ENCODE assay signal across 8 cellular contexts in genomic region chr17:38705803-38706624, GRCh38. TPM values are rescaled to one million over a fixed set of nuclear protein-coding genes. Genes with fewer than 3 reads are reported as not detected.
DNase-seq lines count a peak whose midpoint lies in the region; ATAC-seq and TF ChIP-seq lines count a peak whose summit lies in the region.

No MANE protein-coding gene starts in this region.

- peaks cover 10% of the 10 kb centered on the region for H3K36me3 Mint-ChIP-seq in T-helper 17 cell (ENCODE audit: low read depth)
- peaks cover 93% of the 10 kb centered on the region for H3K36me3 Mint-ChIP-seq in stimulated activated effector memory CD8-positive, alpha-beta T cell treated with anti-CD3 and anti-CD28 coated beads, Interleukin-12 subunit alpha, Interleukin-12 subunit beta, amount 100 ng/mL, for 72 hours

- H3K9me3 ChIP-seq in BE2C (no peaks in the 10 kb centered on the region; the same call in 1 of the 2 replicates), HUES64 (ENCODE audit: insufficient read depth, low read depth, low read length) (no peaks in the 10 kb centered on the region), T-helper 17 cell (ENCODE audit: control insufficient read depth, low read length, poor library complexity, severe bottlenecking) (no peaks in the 10 kb centered on the region), left lung (no peaks in the 10 kb centered on the region)

- H3K36me3 ChIP-seq in BE2C (peaks cover 20% of the 10 kb centered on the region), HUES64 (ENCODE audit: insufficient read depth, low read length) (0 out of 2 replicates have a peak, but pooled peaks cover 3% of the 10 kb centered on the region), left lung (peaks cover 0 to 30% of the 10 kb centered on the region in 2 donors)

- ATAC-seq in T-helper 17 cell, result no peak
- no peak for ATAC-seq in left lung
- no peak for ATAC-seq in stimulated activated effector memory CD8-positive, alpha-beta T cell treated with anti-CD3 and anti-CD28 coated beads, Interleukin-12 subunit alpha, Interleukin-12 subunit beta, amount 100 ng/mL, for 72 hours
- ATAC-seq in HG02610 (IDR thresholded peaks at IDR 0.05; ENCODE audit: unreplicated experiment), result no peak
- no peak for ATAC-seq in GM19023 (IDR thresholded peaks at IDR 0.05; ENCODE audit: unreplicated experiment)

- H3K27ac ChIP-seq in HUES64 (ENCODE audit: low read depth, low read length), result no peak overlapping the region; the same call in 1 of the 2 replicates
- H3K27ac ChIP-seq in cingulate gyrus (ENCODE audit: low read depth, low read length), result peak overlapping the region; percentile 75
- H3K27ac ChIP-seq in left lung, result peak overlapping the region; percentile 81 to 98

- TF ChIP-seq CTCF in BE2C (IDR thresholded peaks at IDR 0.05; ENCODE audit: low read depth, low read length) (no peak), left lung (IDR thresholded peaks at IDR 0.05) (no peak)

- no peaks in the 10 kb centered on the region for H3K9me3 Mint-ChIP-seq in stimulated activated effector memory CD8-positive, alpha-beta T cell treated with anti-CD3 and anti-CD28 coated beads, Interleukin-12 subunit alpha, Interleukin-12 subunit beta, amount 100 ng/mL, for 72 hours

- H3K9ac ChIP-seq in HUES64 (ENCODE audit: low read depth, low read length), result no peak overlapping the region

- H3K4me1 Mint-ChIP-seq in T-helper 17 cell, result peaks cover 59% of the 10 kb centered on the region
- peaks cover 55% of the 10 kb centered on the region for H3K4me1 Mint-ChIP-seq in stimulated activated effector memory CD8-positive, alpha-beta T cell treated with anti-CD3 and anti-CD28 coated beads, Interleukin-12 subunit alpha, Interleukin-12 subunit beta, amount 100 ng/mL, for 72 hours

- peak overlapping the region; percentile 90 for H3K27ac Mint-ChIP-seq in T-helper 17 cell
- H3K27ac Mint-ChIP-seq in stimulated activated effector memory CD8-positive, alpha-beta T cell treated with anti-CD3 and anti-CD28 coated beads, Interleukin-12 subunit alpha, Interleukin-12 subunit beta, amount 100 ng/mL, for 72 hours, result peak overlapping the region; percentile 100

- DNase-seq in BE2C (peak; percentile 63), T-helper 17 cell (no peak), left lung (peak in 1 of 2 donors; percentile 50)
- DNase-seq in stimulated activated effector memory CD8-positive, alpha-beta T cell treated with anti-CD3 and anti-CD28 coated beads, Interleukin-12 subunit alpha, Interleukin-12 subunit beta, amount 100 ng/mL, for 72 hours (ENCODE audit: low spot score in 2 of 2), result peak in 1 of 2 donors; percentile 71

- WGBS in HUES64, result under 1% methylated on average over 37 of the region's 44 CpGs

- H3K4me1 ChIP-seq in BE2C, result peaks cover 12% of the 10 kb centered on the region
- peaks cover 26% of the 10 kb centered on the region for H3K4me1 ChIP-seq in HUES64 (ENCODE audit: insufficient read depth, low read length)
- peaks cover 10 to 48% of the 10 kb centered on the region in 2 donors for H3K4me1 ChIP-seq in left lung

- peak overlapping the region; percentile 97 for H3K4me3 Mint-ChIP-seq in T-helper 17 cell
- H3K4me3 Mint-ChIP-seq in stimulated activated effector memory CD8-positive, alpha-beta T cell treated with anti-CD3 and anti-CD28 coated beads, Interleukin-12 subunit alpha, Interleukin-12 subunit beta, amount 100 ng/mL, for 72 hours, result peak overlapping the region; percentile 99

- H3K27me3 ChIP-seq in BE2C, result no peaks in the 10 kb centered on the region
- H3K27me3 ChIP-seq in HUES64 (ENCODE audit: insufficient read depth, low read length), result peaks cover 68% of the 10 kb centered on the region
- no peaks in the 10 kb centered on the region for H3K27me3 ChIP-seq in left lung

- intact Hi-C loops in left lung (cut with DNase I), result no loop called here

- no peaks in the 10 kb centered on the region for H3K27me3 Mint-ChIP-seq in T-helper 17 cell

- H3K4me3 ChIP-seq in BE2C (ENCODE audit: low read depth, low read length) (peak overlapping the region; percentile 87), HUES64 (ENCODE audit: low read length) (peak overlapping the region; percentile 63), left lung (peak overlapping the region; percentile 57 to 88)

RNA-seq across cellular contexts. Expression of gene MLLT6, which starts 0.9 kb away (rescaled TPM):
- 139 TPM for polyA plus RNA-seq in BE2C (2012; ENCODE audit: insufficient read depth, insufficient read length, low read depth)
- 12.7 TPM for polyA plus RNA-seq in HUES64 (2013, experiment 1 of 2)
- 15.3 TPM for polyA plus RNA-seq in HUES64 (2013, experiment 2 of 2)
- total RNA-seq in T-helper 17 cell (100 to 1,000 TPM; 304 to 334 TPM), left lung (100 to 1,000 TPM in 1 of 2 donors, 10 to 100 TPM in 1; 80.0 to 102 TPM)

RNA-seq across cellular contexts. Expression of gene CISD3, which starts 24.1 kb away (rescaled TPM):
- polyA plus RNA-seq in BE2C (2012; ENCODE audit: insufficient read depth, insufficient read length, low read depth), result 56.3 TPM
- polyA plus RNA-seq in HUES64 (2013, experiment 1 of 2), result 10.7 TPM
- polyA plus RNA-seq in HUES64 (2013, experiment 2 of 2), result 11.2 TPM
- total RNA-seq in T-helper 17 cell (10 to 100 TPM; 12.0 to 12.8 TPM), left lung (10 to 100 TPM; 32.9 to 49.2 TPM)

RNA-seq across cellular contexts. Expression of gene EPOP, which starts 31.3 kb away (rescaled TPM):
- polyA plus RNA-seq in BE2C (2012; ENCODE audit: insufficient read depth, insufficient read length, low read depth), result 6.0 TPM
- polyA plus RNA-seq in HUES64 (2013, experiment 1 of 2), result 12.2 TPM
- polyA plus RNA-seq in HUES64 (2013, experiment 2 of 2), result 12.1 TPM
- total RNA-seq in T-helper 17 cell (1 to 10 TPM in 1 of 2 donors, under 1 TPM in 1; 0.60 to 1.1 TPM), left lung (1 to 10 TPM; 1.5 to 2.1 TPM)

RNA-seq across cellular contexts. Expression of gene PCGF2, which starts 42.1 kb away (rescaled TPM):
- 232 TPM for polyA plus RNA-seq in BE2C (2012; ENCODE audit: insufficient read depth, insufficient read length, low read depth)
- polyA plus RNA-seq in HUES64 (2013, experiment 1 of 2), result 56.6 TPM
- polyA plus RNA-seq in HUES64 (2013, experiment 2 of 2), result 57.9 TPM
- not detected for total RNA-seq in T-helper 17 cell
- 10 to 100 TPM; 40.0 to 49.5 TPM for total RNA-seq in left lung

RNA-seq across cellular contexts. Expression of gene PSMB3, which starts 46.5 kb away (rescaled TPM):
- 471 TPM for polyA plus RNA-seq in BE2C (2012; ENCODE audit: insufficient read depth, insufficient read length, low read depth)
- polyA plus RNA-seq in HUES64 (2013, experiment 1 of 2), result 264 TPM
- 279 TPM for polyA plus RNA-seq in HUES64 (2013, experiment 2 of 2)
- total RNA-seq in T-helper 17 cell (10 to 100 TPM; 78.5 to 85.5 TPM), left lung (100 to 1,000 TPM; 123 to 191 TPM)
